ENCODE assay signal across 17 cellular contexts in the genomic region with DNA sequence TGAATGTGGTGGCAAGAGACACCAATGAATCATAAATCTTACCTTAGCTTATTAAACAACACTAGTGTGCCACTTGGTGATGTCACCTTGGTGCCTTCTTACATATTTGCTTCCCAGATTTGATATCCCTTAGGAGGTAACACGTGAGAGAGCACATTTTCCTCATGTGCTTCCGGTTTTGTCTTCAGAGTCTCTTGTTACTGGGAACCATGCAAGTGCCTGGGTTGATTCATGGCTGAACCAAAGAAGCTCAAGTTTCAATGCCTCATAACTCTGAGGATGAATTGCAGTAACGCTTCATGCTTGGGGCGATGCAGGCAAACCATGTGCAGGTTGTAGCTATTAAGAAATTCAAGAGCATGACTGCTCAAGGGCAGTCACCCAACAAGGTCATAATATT.
A peak's percentile ranks its signal among the peaks of the same experiment; 100 is the strongest.
DNase-seq lines count a peak whose midpoint lies in the region; ATAC-seq and TF ChIP-seq lines count a peak whose summit lies in the region.
"Had no signal": no experiment of that assay in that cellular context is flagged by ENCODE, and none has a peak within 500 bp of the region (broad histone marks: within the 10 kb centered on the region; RNA-seq: fewer than 3 reads in every experiment).

No MANE protein-coding gene starts in this region.

- no peak overlapping the region for H2AFZ ChIP-seq in IMR-90 (replicated peaks; ENCODE audit: low read length, poor library complexity)

- H3K36me3 Mint-ChIP-seq in natural killer cell treated with Interleukin-12 subunit alpha and Interleukin-12 subunit beta and Interleukin-15 and Interleukin-18, amount 100 ng/mL, for 72 hours = no peaks in the 10 kb centered on the region

- no peak overlapping the region for H3K23ac ChIP-seq in IMR-90 (ENCODE audit: low read depth, low read length)

- no peak overlapping the region for H3K14ac ChIP-seq in IMR-90 (replicated peaks; ENCODE audit: low read depth, low read length)

- H4K5ac ChIP-seq in IMR-90 (ENCODE audit: low read depth, low read length) = no peak overlapping the region

- in situ Hi-C loops in IMR-90 (cut with MboI; ENCODE audit: low sequenced_read_pairs) = no loop called here

- no peak overlapping the region for H3K18ac ChIP-seq in IMR-90 (ENCODE audit: low read depth, low read length)

- no peaks in the 10 kb centered on the region for H3K27me3 ChIP-seq in IMR-90 (ENCODE audit: control insufficient read depth, insufficient read depth, low read length)
- no peaks in the 10 kb centered on the region for H3K27me3 ChIP-seq in RWPE2 (ENCODE audit: insufficient read depth, poor library complexity, severe bottlenecking)
- H3K27me3 ChIP-seq: upper lobe of right lung had no signal

- H3K9ac ChIP-seq in IMR-90 (ENCODE audit: low read depth, low read length) = no peak overlapping the region

- no peak overlapping the region for H3K27ac ChIP-seq in IMR-90 (ENCODE audit: insufficient read depth, low read length)
- no peak overlapping the region for H3K27ac ChIP-seq in RWPE2 (ENCODE audit: poor library complexity, severe bottlenecking)
- H3K27ac ChIP-seq: upper lobe of right lung had no signal

- no peaks in the 10 kb centered on the region for H3K9me1 ChIP-seq in IMR-90 (ENCODE audit: insufficient read depth, low read length)

- no peaks in the 10 kb centered on the region for H3K9me3 Mint-ChIP-seq in natural killer cell treated with Interleukin-12 subunit alpha and Interleukin-12 subunit beta and Interleukin-15 and Interleukin-18, amount 100 ng/mL, for 72 hours
- H3K9me3 Mint-ChIP-seq: central memory CD8-positive, alpha-beta T cell had no signal

- TF ChIP-seq CTCF in AG10803 (conservative IDR thresholded peaks at IDR 0.05; ENCODE audit: low read length) (no peak), IMR-90 (conservative IDR thresholded peaks at IDR 0.05; ENCODE audit: low read depth, low read length) (no peak), RWPE2 (IDR thresholded peaks at IDR 0.05; ENCODE audit: poor library complexity, severe bottlenecking) (no peak)

- H2BK120ac ChIP-seq in IMR-90 (ENCODE audit: low read depth, low read length) = no peak overlapping the region

- H3K4me2 ChIP-seq in IMR-90 (ENCODE audit: low read depth, low read length) = no peak overlapping the region

- intact Hi-C loops in IMR-90 (cut with micrococcal nuclease) = no loop called here

- no peaks in the 10 kb centered on the region for H3K36me3 ChIP-seq in IMR-90 (ENCODE audit: control insufficient read depth, insufficient read depth, low read length)
- H3K36me3 ChIP-seq in RWPE2 (ENCODE audit: low read depth) = no peaks in the 10 kb centered on the region
- H3K36me3 ChIP-seq: upper lobe of right lung had no signal

- H3K4me1 Mint-ChIP-seq in natural killer cell treated with Interleukin-12 subunit alpha and Interleukin-12 subunit beta and Interleukin-15 and Interleukin-18, amount 100 ng/mL, for 72 hours (ENCODE audit: low read depth in 2 of 2) = no peaks in the 10 kb centered on the region
- H3K4me1 Mint-ChIP-seq: central memory CD8-positive, alpha-beta T cell had no signal

- WGBS in IMR-90 (ENCODE audit: extremely low coverage in 2 of 2, insufficient read length in 1 of 2), 2 experiments = 80% methylated on average over 1 of the region's 4 CpGs; no CpG with 5 or more reads in 1 of the 2 experiments

- H3K4me3 ChIP-seq in AG10803 (ENCODE audit: low read length) = no peak overlapping the region
- H3K4me3 ChIP-seq in IMR-90 (ENCODE audit: insufficient read depth, low read depth, low read length) = no peak overlapping the region
- no peak overlapping the region for H3K4me3 ChIP-seq in RWPE2 (ENCODE audit: severe bottlenecking)
- H3K4me3 ChIP-seq: lung, upper lobe of right lung had no signal

- no peak overlapping the region for H4K91ac ChIP-seq in IMR-90 (ENCODE audit: insufficient read depth, low read depth, low read length)

- no peak for TF ChIP-seq RAD21 in IMR-90 (IDR thresholded peaks at IDR 0.05; ENCODE audit: low read length)

- no peaks in the 10 kb centered on the region for H4K20me1 ChIP-seq in IMR-90 (ENCODE audit: insufficient read depth, low read length)

- no peaks in the 10 kb centered on the region for H3K79me1 ChIP-seq in IMR-90 (ENCODE audit: low read depth in 1 of 2, low read length in 2 of 2)

- no peak overlapping the region for H2AK5ac ChIP-seq in IMR-90 (ENCODE audit: low read depth, low read length)

- H3K56ac ChIP-seq in IMR-90 (ENCODE audit: extremely low read depth, insufficient read depth, low read length) = no peak overlapping the region

- no peak overlapping the region for H4K8ac ChIP-seq in IMR-90 (ENCODE audit: low read depth in 2 of 2, low read length in 2 of 2)

- H2BK20ac ChIP-seq in IMR-90 (ENCODE audit: low read depth, low read length) = no peak overlapping the region

- no peak overlapping the region for H2BK15ac ChIP-seq in IMR-90 (ENCODE audit: low read depth, low read length)

- dilution Hi-C loops in IMR-90 (cut with HindIII; ENCODE audit: low sequenced_read_pairs, unreplicated experiment) = no loop called here

- no peak overlapping the region for H3K27ac Mint-ChIP-seq in natural killer cell treated with Interleukin-12 subunit alpha and Interleukin-12 subunit beta and Interleukin-15 and Interleukin-18, amount 100 ng/mL, for 72 hours
- H3K27ac Mint-ChIP-seq: activated CD8-positive, alpha-beta T cell treated with anti-CD3 and anti-CD28 coated beads, Interleukin-2, amount 10 ng/mL, durations not matched to agents 7 days and 5 days had no signal

- peak; percentile 0 for DNase-seq in AG10803 (ENCODE audit: low read depth)
- DNase-seq in IMR-90 = peak; percentile 17
- no peak for DNase-seq in RWPE2 (ENCODE audit: low spot score)
- DNase-seq in iris pigment epithelial cell (ENCODE audit: low read depth) = peak; percentile 43
- DNase-seq in activated effector memory CD4-positive, alpha-beta T cell treated with Interleukin-2 at 50 U/mL for 16 hours = no peak
- DNase-seq in globus pallidus (ENCODE audit: low spot score) = no peak
- no peak for DNase-seq in NCI-H2227 treated with DMSO at 0.1 percent for 48 hours (lab: John Stamatoyannopoulos, UW)
- DNase-seq in natural killer cell treated with Interleukin-12 subunit alpha and Interleukin-12 subunit beta and Interleukin-15 and Interleukin-18, amount 100 ng/mL, for 72 hours (ENCODE audit: low spot score) = no peak
- DNase-seq: activated CD8-positive, alpha-beta T cell treated with anti-CD3 and anti-CD28 coated beads, Interleukin-2, amount 10 ng/mL, durations not matched to agents 7 days and 5 days; activated naive CD4-positive, alpha-beta T cell treated with Interleukin-2 at 50 U/mL for 16 hours; AML-193; Kasumi-1; NCI-H446 treated with DMSO at 0.1 percent for 48 hours; stimulated activated CD4-positive, alpha-beta T cell treated with anti-CD3 and anti-CD28 coated beads, Interleukin-1b, Interleukin-23, amount 100 ng/mL, for 48 hours; upper lobe of right lung had no signal

- H2BK5ac ChIP-seq in IMR-90 (ENCODE audit: low read depth, low read length, poor library complexity, severe bottlenecking) = no peak overlapping the region

- no peak for TF ChIP-seq POLR2A in IMR-90 (IDR thresholded peaks at IDR 0.05; ENCODE audit: low read depth, low read length)

- no TSS peak for BruUV-seq in IMR-90 (replicated peaks; lab: Mats Ljungman, UMichigan)

- no peaks in the 10 kb centered on the region for H3K9me3 ChIP-seq in IMR-90 (ENCODE audit: control insufficient read depth, insufficient read depth, low read length)
- no peaks in the 10 kb centered on the region for H3K9me3 ChIP-seq in RWPE2 (ENCODE audit: severe bottlenecking)
- H3K9me3 ChIP-seq: upper lobe of right lung had no signal

- H3K4ac ChIP-seq in IMR-90 (ENCODE audit: low read depth, low read length) = no peak overlapping the region

- ATAC-seq in IMR-90 (ENCODE audit: low read depth) (no peak), RWPE2 (ENCODE audit: low read depth) (peak; percentile 66; the same call in 2 of the 3 replicates)
- no peak for ATAC-seq in natural killer cell treated with Interleukin-12 subunit alpha and Interleukin-12 subunit beta and Interleukin-15 and Interleukin-18, amount 100 ng/mL, for 72 hours
- ATAC-seq: activated CD8-positive, alpha-beta T cell treated with anti-CD3 and anti-CD28 coated beads, Interleukin-2, amount 10 ng/mL, durations not matched to agents 7 days and 5 days; upper lobe of right lung had no signal

- CTCF ChIA-PET in IMR-90 (lab: Yijun Ruan, JAX) = interaction anchor here (1.0 kb wide), 1 partner anchor 10 kb away, joined by 4 read pairs; no protein-coding TSS in a partner anchor

- no peak overlapping the region for H2AK9ac ChIP-seq in IMR-90 (replicated peaks; ENCODE audit: low read depth, low read length, poor library complexity)

- H3K4me1 ChIP-seq in IMR-90 (ENCODE audit: control insufficient read depth, insufficient read depth, low read length) = no peaks in the 10 kb centered on the region
- H3K4me1 ChIP-seq in RWPE2 (ENCODE audit: insufficient read depth, poor library complexity, severe bottlenecking) = no peaks in the 10 kb centered on the region
- H3K4me1 ChIP-seq: upper lobe of right lung had no signal

- peaks cover 15 to 30% of the 10 kb centered on the region in 2 donors for H3K27me3 Mint-ChIP-seq in natural killer cell treated with Interleukin-12 subunit alpha and Interleukin-12 subunit beta and Interleukin-15 and Interleukin-18, amount 100 ng/mL, for 72 hours

- POLR2A ChIA-PET in IMR-90 (lab: Charles Lee; ENCODE audit: unreplicated experiment) = no interaction called here

- no peak overlapping the region for H3K4me3 Mint-ChIP-seq in natural killer cell treated with Interleukin-12 subunit alpha and Interleukin-12 subunit beta and Interleukin-15 and Interleukin-18, amount 100 ng/mL, for 72 hours
- H3K4me3 Mint-ChIP-seq: activated CD8-positive, alpha-beta T cell treated with anti-CD3 and anti-CD28 coated beads, Interleukin-2, amount 10 ng/mL, durations not matched to agents 7 days and 5 days; central memory CD8-positive, alpha-beta T cell had no signal

TF ChIP-seq in IMR-90, 13 proteins besides CTCF, POLR2A, EP300 and RAD21 (continues in another document):
- TF ChIP-seq BHLHE40 (IDR thresholded peaks at IDR 0.05; ENCODE audit: low read depth, low read length) (no peak), MAFK (IDR thresholded peaks at IDR 0.05; ENCODE audit: low read depth, low read length) (no peak), SMC3 (IDR thresholded peaks at IDR 0.05; ENCODE audit: low read depth, low read length) (no peak), RFX5 (IDR thresholded peaks at IDR 0.05; ENCODE audit: low read depth, low read length) (no peak), FOS (IDR thresholded peaks at IDR 0.05; ENCODE audit: low read depth, low read length) (no peak), CHD1 (IDR thresholded peaks at IDR 0.05; ENCODE audit: low read depth, low read length) (no peak), MAZ (IDR thresholded peaks at IDR 0.05; ENCODE audit: borderline replicate concordance, low read depth, low read length) (no peak)

Comparison
In these comparisons a context has a peak if more than half of its experiments do, and no peak if none do; other contexts are left out.
1. DNase-seq: peak in AG10803 (single experiment), IMR-90 (single experiment) and iris pigment epithelial cell (single experiment); none in RWPE2 (single experiment), activated effector memory CD4-positive, alpha-beta T cell treated with Interleukin-2 at 50 U/mL for 16 hours (single experiment), globus pallidus (single experiment), NCI-H2227 treated with DMSO at 0.1 percent for 48 hours (single experiment) and natural killer cell treated with Interleukin-12 subunit alpha and Interleukin-12 subunit beta and Interleukin-15 and Interleukin-18, amount 100 ng/mL, for 72 hours (single experiment).